33 cellular contexts compared by ENCODE assay signal in genomic region chr4:133775469-133775868, GRCh38.
"Had no signal": no experiment of that assay in that cellular context is flagged by ENCODE, and none has a peak within 500 bp of the region (broad histone marks: within the 10 kb centered on the region; RNA-seq: fewer than 3 reads in every experiment).

No MANE protein-coding gene starts in this region.

- H3K36me3 ChIP-seq: adrenal gland, brain microvascular endothelial cell, breast epithelium had no signal

- H3K4me1 ChIP-seq: adrenal gland, body of pancreas, breast epithelium had no signal

- H3K4me3 ChIP-seq: adrenal gland, body of pancreas, breast epithelium had no signal

- H3K27me3 ChIP-seq: adrenal gland, body of pancreas, brain microvascular endothelial cell, breast epithelium had no signal

- FAIRE-seq: astrocyte, TTC549 had no signal

- ATAC-seq: activated CD8-positive, alpha-beta T cell treated with anti-CD3 and anti-CD28 coated beads for 36 hours; activated naive CD4-positive, alpha-beta T cell treated with anti-CD3 and anti-CD28 coated beads, Interleukin-2, amount 50 U/mL, for 72 hours; activated T-cell treated with anti-CD3 and anti-CD28 coated beads, Interleukin-2, amount 50 U/mL, for 4 hours; activated T-cell treated with anti-CD3 and anti-CD28 coated beads, Interleukin-2, amount 50 U/mL, for 72 hours; activated T-helper 17 cell treated with anti-CD3 and anti-CD28 coated beads, Interleukin-2, amount 50 U/mL, for 72 hours; body of pancreas had no signal

- DNase-seq: activated B cell treated with CpG ODN at 0.5 μM for 24 hours; activated CD4-positive, alpha-beta memory T cell treated with anti-CD3 and anti-CD28 coated beads for 36 hours; activated CD4-positive, alpha-beta T cell treated with anti-CD3 and anti-CD28 coated beads for 4 hours; activated CD4-positive, alpha-beta T cell treated with anti-CD3 and anti-CD28 coated beads, Interleukin-2, amount 10 ng/mL, durations not matched to agents 24 days and 14 days; activated CD4-positive, alpha-beta T cell treated with anti-CD3 and anti-CD28 coated beads, Interleukin-2, amount 50 U/mL, for 1 hour; activated CD4-positive, alpha-beta T cell treated with anti-CD3 and anti-CD28 coated beads, Interleukin-2, amount 50 U/mL, for 4 hours; activated CD4-positive, CD25-positive, alpha-beta regulatory T cell treated with anti-CD3 and anti-CD28 coated beads, Interleukin-2, amount 50 U/mL, for 72 hours; activated CD8-positive, alpha-beta memory T cell treated with anti-CD3 and anti-CD28 coated beads, Interleukin-2, amount 50 U/mL, for 4 hours; activated CD8-positive, alpha-beta T cell treated with anti-CD3 and anti-CD28 coated beads for 36 hours; activated effector memory CD4-positive, alpha-beta T cell treated with anti-CD3 and anti-CD28 coated beads, Interleukin-2, amount 50 U/mL, for 16 hours; activated gamma-delta T cell treated with Interleukin-2 at 50 U/mL for 16 hours; activated naive CD4-positive, alpha-beta T cell; activated naive CD4-positive, alpha-beta T cell treated with anti-CD3 and anti-CD28 coated beads for 36 hours; activated naive CD4-positive, alpha-beta T cell treated with anti-CD3 and anti-CD28 coated beads, Interleukin-2, amount 50 U/mL, for 16 hours; activated naive CD8-positive, alpha-beta T cell treated with anti-CD3 and anti-CD28 coated beads for 36 hours; activated T-cell treated with anti-CD3 and anti-CD28 coated beads for 4 hours; activated T-cell treated with anti-CD3 and anti-CD28 coated beads, Interleukin-2, amount 50 U/mL, for 1 hour; activated T-cell treated with anti-CD3 and anti-CD28 coated beads, Interleukin-2, amount 50 U/mL, for 4 hours; activated T-cell treated with anti-CD3 and anti-CD28 coated beads, Interleukin-2, amount 50 U/mL, for 72 hours; adrenal gland; amniotic stem cell; aorta; body of pancreas; central memory CD4-positive, alpha-beta T cell; T-helper 2 cell; T-helper 9 cell had no signal

- H3K9me3 ChIP-seq: adrenal gland, body of pancreas had no signal

- H3K27ac ChIP-seq: adrenal gland, body of pancreas, brain microvascular endothelial cell, breast epithelium, VCaP had no signal
